In the genomic region with DNA sequence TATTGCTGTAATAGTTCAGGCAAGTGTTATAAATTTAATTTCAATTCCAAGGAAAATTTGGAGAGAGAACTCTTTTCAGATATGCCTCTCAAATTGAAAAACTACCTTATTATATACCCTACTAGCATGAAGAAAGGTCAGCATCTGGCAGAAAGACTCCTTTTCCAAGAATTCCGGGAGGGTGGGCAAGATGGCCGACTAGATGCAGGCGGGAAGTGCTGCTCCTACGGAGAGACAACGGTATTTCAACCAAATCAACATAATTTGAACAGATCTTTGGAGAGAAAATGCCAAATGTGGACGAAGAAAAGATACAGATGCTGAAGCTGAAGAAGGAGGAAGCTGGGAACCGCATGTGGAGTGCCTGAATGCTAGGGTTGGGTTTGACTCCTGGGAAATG, we compare ENCODE assay signal across 3 cellular contexts.
TF ChIP-seq lines count a peak whose summit lies in the region.

No MANE protein-coding gene starts in this region.

TF ChIP-seq in SK-N-SH, 30 proteins besides CTCF, POLR2A, EP300 and RAD21:
- TF ChIP-seq MEF2A (IDR thresholded peaks at IDR 0.05; ENCODE audit: borderline replicate concordance, low read depth), result no peak
- TF ChIP-seq, protein P1, sequence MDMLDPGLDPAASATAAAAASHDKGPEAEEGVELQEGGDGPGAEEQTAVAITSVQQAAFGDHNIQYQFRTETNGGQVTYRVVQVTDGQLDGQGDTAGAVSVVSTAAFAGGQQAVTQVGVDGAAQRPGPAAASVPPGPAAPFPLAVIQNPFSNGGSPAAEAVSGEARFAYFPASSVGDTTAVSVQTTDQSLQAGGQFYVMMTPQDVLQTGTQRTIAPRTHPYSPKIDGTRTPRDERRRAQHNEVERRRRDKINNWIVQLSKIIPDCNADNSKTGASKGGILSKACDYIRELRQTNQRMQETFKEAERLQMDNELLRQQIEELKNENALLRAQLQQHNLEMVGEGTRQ (IDR thresholded peaks at IDR 0.05; ENCODE audit: borderline replicate concordance, low read depth, low read length), result no peak
- TF ChIP-seq SMC3 (IDR thresholded peaks at IDR 0.05; ENCODE audit: low read depth, low read length), result no peak
- TF ChIP-seq EZH2phosphoT487 (IDR thresholded peaks at IDR 0.05; ENCODE audit: borderline replicate concordance, low read depth), result no peak
- no peak for TF ChIP-seq FOXJ3 (CRISPR knock-in tag; IDR thresholded peaks at IDR 0.05)
- TF ChIP-seq FOXM1 (IDR thresholded peaks at IDR 0.05; ENCODE audit: low read depth), result no peak
- no peak for TF ChIP-seq NFIC (IDR thresholded peaks at IDR 0.05; ENCODE audit: borderline replicate concordance)
- no peak for TF ChIP-seq RFX5 (IDR thresholded peaks at IDR 0.05; ENCODE audit: low read length)
- TF ChIP-seq GABPA (IDR thresholded peaks at IDR 0.05; ENCODE audit: low read depth), result no peak
- no peak for TF ChIP-seq POLR2AphosphoS5 (IDR thresholded peaks at IDR 0.05; ENCODE audit: low read depth, low read length)
- TF ChIP-seq RXRA (IDR thresholded peaks at IDR 0.05; ENCODE audit: borderline replicate concordance, low read depth), result no peak
- no peak for TF ChIP-seq YY1 (IDR thresholded peaks at IDR 0.05; ENCODE audit: low read depth)
- no peak for TF ChIP-seq FOSL2 (IDR thresholded peaks at IDR 0.05; ENCODE audit: borderline replicate concordance, low read depth)
- TF ChIP-seq, protein P2, sequence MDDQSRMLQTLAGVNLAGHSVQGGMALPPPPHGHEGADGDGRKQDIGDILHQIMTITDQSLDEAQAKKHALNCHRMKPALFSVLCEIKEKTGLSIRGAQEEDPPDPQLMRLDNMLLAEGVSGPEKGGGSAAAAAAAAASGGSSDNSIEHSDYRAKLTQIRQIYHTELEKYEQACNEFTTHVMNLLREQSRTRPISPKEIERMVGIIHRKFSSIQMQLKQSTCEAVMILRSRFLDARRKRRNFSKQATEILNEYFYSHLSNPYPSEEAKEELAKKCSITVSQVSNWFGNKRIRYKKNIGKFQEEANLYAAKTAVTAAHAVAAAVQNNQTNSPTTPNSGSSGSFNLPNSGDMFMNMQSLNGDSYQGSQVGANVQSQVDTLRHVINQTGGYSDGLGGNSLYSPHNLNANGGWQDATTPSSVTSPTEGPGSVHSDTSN (IDR thresholded peaks at IDR 0.05), result no peak
- TF ChIP-seq, protein P3, sequence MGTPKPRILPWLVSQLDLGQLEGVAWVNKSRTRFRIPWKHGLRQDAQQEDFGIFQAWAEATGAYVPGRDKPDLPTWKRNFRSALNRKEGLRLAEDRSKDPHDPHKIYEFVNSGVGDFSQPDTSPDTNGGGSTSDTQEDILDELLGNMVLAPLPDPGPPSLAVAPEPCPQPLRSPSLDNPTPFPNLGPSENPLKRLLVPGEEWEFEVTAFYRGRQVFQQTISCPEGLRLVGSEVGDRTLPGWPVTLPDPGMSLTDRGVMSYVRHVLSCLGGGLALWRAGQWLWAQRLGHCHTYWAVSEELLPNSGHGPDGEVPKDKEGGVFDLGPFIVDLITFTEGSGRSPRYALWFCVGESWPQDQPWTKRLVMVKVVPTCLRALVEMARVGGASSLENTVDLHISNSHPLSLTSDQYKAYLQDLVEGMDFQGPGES (IDR thresholded peaks at IDR 0.05; ENCODE audit: low read depth, low read length), result no peak
- TF ChIP-seq, protein P4, sequence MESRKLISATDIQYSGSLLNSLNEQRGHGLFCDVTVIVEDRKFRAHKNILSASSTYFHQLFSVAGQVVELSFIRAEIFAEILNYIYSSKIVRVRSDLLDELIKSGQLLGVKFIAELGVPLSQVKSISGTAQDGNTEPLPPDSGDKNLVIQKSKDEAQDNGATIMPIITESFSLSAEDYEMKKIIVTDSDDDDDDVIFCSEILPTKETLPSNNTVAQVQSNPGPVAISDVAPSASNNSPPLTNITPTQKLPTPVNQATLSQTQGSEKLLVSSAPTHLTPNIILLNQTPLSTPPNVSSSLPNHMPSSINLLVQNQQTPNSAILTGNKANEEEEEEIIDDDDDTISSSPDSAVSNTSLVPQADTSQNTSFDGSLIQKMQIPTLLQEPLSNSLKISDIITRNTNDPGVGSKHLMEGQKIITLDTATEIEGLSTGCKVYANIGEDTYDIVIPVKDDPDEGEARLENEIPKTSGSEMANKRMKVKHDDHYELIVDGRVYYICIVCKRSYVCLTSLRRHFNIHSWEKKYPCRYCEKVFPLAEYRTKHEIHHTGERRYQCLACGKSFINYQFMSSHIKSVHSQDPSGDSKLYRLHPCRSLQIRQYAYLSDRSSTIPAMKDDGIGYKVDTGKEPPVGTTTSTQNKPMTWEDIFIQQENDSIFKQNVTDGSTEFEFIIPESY (IDR thresholded peaks at IDR 0.05; ENCODE audit: borderline replicate concordance, low read depth), result no peak
TF ChIP-seq in SK-N-SH: peak in this region for 0.

TF ChIP-seq in SK-N-SH treated with all-trans-retinoic acid at 6 μM for 48 hours, 23 proteins besides CTCF, POLR2A, EP300 and RAD21:
- TF ChIP-seq ARNTL (CRISPR knock-in tag; IDR thresholded peaks at IDR 0.05; ENCODE audit: borderline replicate concordance, low read depth), result no peak
- TF ChIP-seq, protein P5, sequence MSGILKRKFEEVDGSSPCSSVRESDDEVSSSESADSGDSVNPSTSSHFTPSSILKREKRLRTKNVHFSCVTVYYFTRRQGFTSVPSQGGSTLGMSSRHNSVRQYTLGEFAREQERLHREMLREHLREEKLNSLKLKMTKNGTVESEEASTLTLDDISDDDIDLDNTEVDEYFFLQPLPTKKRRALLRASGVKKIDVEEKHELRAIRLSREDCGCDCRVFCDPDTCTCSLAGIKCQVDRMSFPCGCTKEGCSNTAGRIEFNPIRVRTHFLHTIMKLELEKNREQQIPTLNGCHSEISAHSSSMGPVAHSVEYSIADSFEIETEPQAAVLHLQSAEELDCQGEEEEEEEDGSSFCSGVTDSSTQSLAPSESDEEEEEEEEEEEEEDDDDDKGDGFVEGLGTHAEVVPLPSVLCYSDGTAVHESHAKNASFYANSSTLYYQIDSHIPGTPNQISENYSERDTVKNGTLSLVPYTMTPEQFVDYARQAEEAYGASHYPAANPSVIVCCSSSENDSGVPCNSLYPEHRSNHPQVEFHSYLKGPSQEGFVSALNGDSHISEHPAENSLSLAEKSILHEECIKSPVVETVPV (CRISPR knock-in tag; IDR thresholded peaks at IDR 0.05), result no peak
- TF ChIP-seq, protein P6, sequence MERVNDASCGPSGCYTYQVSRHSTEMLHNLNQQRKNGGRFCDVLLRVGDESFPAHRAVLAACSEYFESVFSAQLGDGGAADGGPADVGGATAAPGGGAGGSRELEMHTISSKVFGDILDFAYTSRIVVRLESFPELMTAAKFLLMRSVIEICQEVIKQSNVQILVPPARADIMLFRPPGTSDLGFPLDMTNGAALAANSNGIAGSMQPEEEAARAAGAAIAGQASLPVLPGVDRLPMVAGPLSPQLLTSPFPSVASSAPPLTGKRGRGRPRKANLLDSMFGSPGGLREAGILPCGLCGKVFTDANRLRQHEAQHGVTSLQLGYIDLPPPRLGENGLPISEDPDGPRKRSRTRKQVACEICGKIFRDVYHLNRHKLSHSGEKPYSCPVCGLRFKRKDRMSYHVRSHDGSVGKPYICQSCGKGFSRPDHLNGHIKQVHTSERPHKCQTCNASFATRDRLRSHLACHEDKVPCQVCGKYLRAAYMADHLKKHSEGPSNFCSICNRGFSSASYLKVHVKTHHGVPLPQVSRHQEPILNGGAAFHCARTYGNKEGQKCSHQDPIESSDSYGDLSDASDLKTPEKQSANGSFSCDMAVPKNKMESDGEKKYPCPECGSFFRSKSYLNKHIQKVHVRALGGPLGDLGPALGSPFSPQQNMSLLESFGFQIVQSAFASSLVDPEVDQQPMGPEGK (CRISPR knock-in tag; IDR thresholded peaks at IDR 0.05; ENCODE audit: borderline replicate concordance), result no peak
- TF ChIP-seq ESRRG (CRISPR knock-in tag; IDR thresholded peaks at IDR 0.05), result no peak
- no peak for TF ChIP-seq ZFP3 (CRISPR knock-in tag; IDR thresholded peaks at IDR 0.05)
- TF ChIP-seq, protein P7, sequence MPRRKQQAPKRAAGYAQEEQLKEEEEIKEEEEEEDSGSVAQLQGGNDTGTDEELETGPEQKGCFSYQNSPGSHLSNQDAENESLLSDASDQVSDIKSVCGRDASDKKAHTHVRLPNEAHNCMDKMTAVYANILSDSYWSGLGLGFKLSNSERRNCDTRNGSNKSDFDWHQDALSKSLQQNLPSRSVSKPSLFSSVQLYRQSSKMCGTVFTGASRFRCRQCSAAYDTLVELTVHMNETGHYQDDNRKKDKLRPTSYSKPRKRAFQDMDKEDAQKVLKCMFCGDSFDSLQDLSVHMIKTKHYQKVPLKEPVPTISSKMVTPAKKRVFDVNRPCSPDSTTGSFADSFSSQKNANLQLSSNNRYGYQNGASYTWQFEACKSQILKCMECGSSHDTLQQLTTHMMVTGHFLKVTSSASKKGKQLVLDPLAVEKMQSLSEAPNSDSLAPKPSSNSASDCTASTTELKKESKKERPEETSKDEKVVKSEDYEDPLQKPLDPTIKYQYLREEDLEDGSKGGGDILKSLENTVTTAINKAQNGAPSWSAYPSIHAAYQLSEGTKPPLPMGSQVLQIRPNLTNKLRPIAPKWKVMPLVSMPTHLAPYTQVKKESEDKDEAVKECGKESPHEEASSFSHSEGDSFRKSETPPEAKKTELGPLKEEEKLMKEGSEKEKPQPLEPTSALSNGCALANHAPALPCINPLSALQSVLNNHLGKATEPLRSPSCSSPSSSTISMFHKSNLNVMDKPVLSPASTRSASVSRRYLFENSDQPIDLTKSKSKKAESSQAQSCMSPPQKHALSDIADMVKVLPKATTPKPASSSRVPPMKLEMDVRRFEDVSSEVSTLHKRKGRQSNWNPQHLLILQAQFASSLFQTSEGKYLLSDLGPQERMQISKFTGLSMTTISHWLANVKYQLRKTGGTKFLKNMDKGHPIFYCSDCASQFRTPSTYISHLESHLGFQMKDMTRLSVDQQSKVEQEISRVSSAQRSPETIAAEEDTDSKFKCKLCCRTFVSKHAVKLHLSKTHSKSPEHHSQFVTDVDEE (CRISPR knock-in tag; IDR thresholded peaks at IDR 0.05), result no peak

TF ChIP-seq in H1, 55 proteins besides CTCF, POLR2A, EP300 and RAD21:
- TF ChIP-seq BCL11A (IDR thresholded peaks at IDR 0.05; ENCODE audit: low read depth in 2 of 2, low read length in 2 of 2) (no peak), YY1 (IDR thresholded peaks at IDR 0.05; ENCODE audit: low read depth, low read length) (peak; percentile 58; the same call in 1 of the 2 replicates)
